Comparison of ENCODE assay signal across 10 cellular contexts in the genomic region with DNA sequence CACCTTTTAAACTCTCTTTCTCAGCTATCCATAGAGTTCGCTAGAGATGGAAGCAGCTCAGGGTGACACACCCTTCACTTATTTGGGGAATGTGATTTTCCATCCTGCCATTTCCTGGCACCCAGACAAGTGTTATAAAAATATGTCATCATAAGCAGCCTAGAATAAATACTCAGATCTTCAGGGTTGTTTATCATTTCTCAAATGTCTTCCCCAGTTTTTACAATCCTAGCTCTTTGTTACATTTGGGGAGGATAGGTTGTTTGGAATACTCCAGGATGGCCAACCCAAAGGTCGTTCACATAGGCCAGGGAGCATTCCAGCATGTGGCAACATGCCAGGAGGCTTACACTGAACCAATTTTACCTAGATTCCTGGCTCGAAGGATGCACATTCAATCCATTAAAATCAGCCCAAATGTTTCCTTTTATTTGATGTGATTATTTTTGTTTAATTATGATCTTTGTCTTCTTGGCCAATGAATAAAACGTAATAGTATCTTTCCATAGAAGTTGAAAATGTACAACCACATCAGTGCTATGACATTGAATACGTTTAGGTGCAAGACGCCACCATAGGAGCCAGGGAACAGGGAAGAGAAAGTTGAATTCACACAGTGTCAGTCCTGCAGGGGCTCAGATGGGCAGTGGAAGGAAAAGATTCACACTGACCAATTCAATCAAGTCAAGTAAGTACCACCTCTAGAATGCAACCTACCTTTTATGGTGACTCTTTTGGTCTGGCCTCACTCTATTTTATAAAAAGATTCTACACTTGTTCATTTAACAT.
A peak's percentile ranks its signal among the peaks of the same experiment; 100 is the strongest.
DNase-seq lines count a peak whose midpoint lies in the region; ATAC-seq and TF ChIP-seq lines count a peak whose summit lies in the region.
"Had no signal": no experiment of that assay in that cellular context is flagged by ENCODE, and none has a peak within 500 bp of the region (broad histone marks: within the 10 kb centered on the region; RNA-seq: fewer than 3 reads in every experiment).

No MANE protein-coding gene starts in this region.

- no peaks in the 10 kb centered on the region for H3K4me1 Mint-ChIP-seq in effector memory CD8-positive, alpha-beta T cell (ENCODE audit: low read depth in 2 of 2)

- H3K9me3 Mint-ChIP-seq in effector memory CD8-positive, alpha-beta T cell = peaks cover 0 to 3% of the 10 kb centered on the region in 2 donors

- peaks cover 13% of the 10 kb centered on the region for H3K9me3 ChIP-seq in left ventricle myocardium inferior (replicated peaks)
- H3K9me3 ChIP-seq in body of pancreas = no peaks in the 10 kb centered on the region

- H3K27me3 ChIP-seq in left ventricle myocardium inferior (ENCODE audit: low read depth) = no peaks in the 10 kb centered on the region
- no peaks in the 10 kb centered on the region for H3K27me3 ChIP-seq in body of pancreas

- H3K27me3 Mint-ChIP-seq in effector memory CD8-positive, alpha-beta T cell = peaks cover 34 to 42% of the 10 kb centered on the region in 2 donors

- no peaks in the 10 kb centered on the region for H3K36me3 Mint-ChIP-seq in effector memory CD8-positive, alpha-beta T cell (ENCODE audit: insufficient read depth)

- no peak overlapping the region for H3K4me3 Mint-ChIP-seq in effector memory CD8-positive, alpha-beta T cell

- H3K4me1 ChIP-seq in left ventricle myocardium inferior = peaks cover 25% of the 10 kb centered on the region
- no peaks in the 10 kb centered on the region for H3K4me1 ChIP-seq in body of pancreas

- TF ChIP-seq CTCF in left ventricle myocardium inferior (IDR thresholded peaks at IDR 0.05; ENCODE audit: borderline replicate concordance) (no peak), body of pancreas (IDR thresholded peaks at IDR 0.05) (no peak)

- WGBS in body of pancreas, 2 donors = 71 to 72% methylated on average over 6 of the region's 6 CpGs

- DNase-seq in left cardiac atrium (peak; percentile 23), left ventricle myocardium inferior (no peak), body of pancreas (peak in 2 of 4 donors; percentile 21 to 25), kidney glomerular epithelial cell (lab: John Stamatoyannopoulos, UW) (peak; percentile 83), mucosa of gallbladder (ENCODE audit: low spot score) (no peak), HuH-7 (ENCODE audit: low spot score) (no peak)
- no peak for DNase-seq in effector memory CD8-positive, alpha-beta T cell
- DNase-seq: effector CD8-positive, alpha-beta T cell; NCI-H82 had no signal

- no peak overlapping the region for H3K4me3 ChIP-seq in left ventricle myocardium inferior
- H3K4me3 ChIP-seq in body of pancreas = no peak overlapping the region

- H3K27ac ChIP-seq in left ventricle myocardium inferior (replicated peaks) = no peak overlapping the region
- no peak overlapping the region for H3K27ac ChIP-seq in body of pancreas

- intact Hi-C loops in left cardiac atrium (cut with DNase I) (no loop called here), left ventricle myocardium inferior (cut with micrococcal nuclease) (no loop called here), body of pancreas (cut with DNase I) (no loop called here)

- no peaks in the 10 kb centered on the region for H3K36me3 ChIP-seq in left ventricle myocardium inferior
- no peaks in the 10 kb centered on the region for H3K36me3 ChIP-seq in body of pancreas (replicated peaks in 1 of 2; ENCODE audit: insufficient read depth in 1 of 2, low read depth in 2 of 2)

- no peak for TF ChIP-seq POLR2A in body of pancreas (IDR thresholded peaks at IDR 0.05)

- H3K27ac Mint-ChIP-seq in effector memory CD8-positive, alpha-beta T cell = no peak overlapping the region

- ATAC-seq in left cardiac atrium (peak; percentile 59 to 91), body of pancreas (peak; percentile 35), HG03571 (IDR thresholded peaks at IDR 0.05; ENCODE audit: unreplicated experiment) (no peak)
- ATAC-seq in effector memory CD8-positive, alpha-beta T cell (replicated peaks) = no peak

Comparison
In these comparisons a context has a peak if more than half of its experiments do, and no peak if none do; other contexts are left out.
1. DNase-seq: peak in left cardiac atrium (single experiment) and kidney glomerular epithelial cell (single experiment); none in left ventricle myocardium inferior (single experiment), mucosa of gallbladder (single experiment), effector memory CD8-positive, alpha-beta T cell (0 of 3) and HuH-7 (single experiment).
2. ATAC-seq: peak in left cardiac atrium (2 of 2) and body of pancreas (single experiment); none in HG03571 (single experiment) and effector memory CD8-positive, alpha-beta T cell (single experiment).